Comparison of ENCODE assay signal across 8 cellular contexts in the genomic region with DNA sequence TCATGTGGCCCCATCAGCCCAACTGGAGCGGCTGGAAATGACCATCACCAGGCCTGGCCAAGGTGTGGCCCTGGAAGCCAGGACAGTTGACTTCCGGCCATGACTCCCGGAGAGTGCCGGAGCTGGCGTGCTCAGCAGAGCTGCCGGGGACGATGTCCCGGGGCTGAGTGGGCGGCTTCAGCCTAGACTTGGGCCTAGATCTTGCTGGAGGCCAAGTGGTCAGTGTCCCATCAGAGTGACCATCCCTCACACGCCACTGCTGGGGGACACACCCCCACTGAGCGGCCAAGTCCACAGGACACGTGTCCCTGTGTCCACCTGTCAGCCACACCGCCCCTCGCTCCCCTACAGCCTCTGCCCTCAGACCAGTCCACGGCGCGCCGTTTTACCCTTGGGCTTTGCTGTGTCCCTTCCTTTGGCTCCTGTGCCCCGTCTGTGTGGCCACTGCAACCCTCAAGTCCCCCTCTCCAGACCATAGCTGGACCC. TPM values are rescaled to one million over a fixed set of nuclear protein-coding genes. Genes with fewer than 3 reads are reported as not detected.
DNase-seq lines count a peak whose midpoint lies in the region; ATAC-seq and TF ChIP-seq lines count a peak whose summit lies in the region.

No MANE protein-coding gene starts in this region.

- CTCF ChIA-PET in Calu3 (lab: Charles Lee), result interaction anchor here (0.6 to 0.8 kb wide), 3 partner anchors 14 to 106 kb away, joined by 3 to 4 read pairs (median 3); no protein-coding TSS in a partner anchor

- WGBS in heart left ventricle, 4 donors, result 53 to 93% (median 67%) methylated on average over 10 to 19 of the region's 19 CpGs

- TF ChIP-seq CTCF in Calu3 (IDR thresholded peaks at IDR 0.05; ENCODE audit: unreplicated experiment) (no peak), heart left ventricle (IDR thresholded peaks at IDR 0.05) (no peak)

- peak overlapping the region; percentile 74 for H3K4me3 Mint-ChIP-seq in Calu3 (ENCODE audit: low read depth, unreplicated experiment)
- peak overlapping the region; percentile 29 for H3K4me3 Mint-ChIP-seq in activated naive CD8-positive, alpha-beta T cell treated with anti-CD3 and anti-CD28 coated beads for 36 hours

- TF ChIP-seq POLR2A in heart left ventricle (IDR thresholded peaks at IDR 0.05), result no peak

- no peaks in the 10 kb centered on the region for H3K9me3 Mint-ChIP-seq in Calu3 (ENCODE audit: low read depth, unreplicated experiment)
- no peaks in the 10 kb centered on the region for H3K9me3 Mint-ChIP-seq in activated naive CD8-positive, alpha-beta T cell treated with anti-CD3 and anti-CD28 coated beads for 36 hours

- intact Hi-C loops in Calu3 (cut with micrococcal nuclease; ENCODE audit: unreplicated experiment) (loop anchor here (10.0 kb wide), 1 partner anchor 354 kb away; no protein-coding TSS in a partner anchor), heart left ventricle (cut with DNase I) (loop anchor here in 6 of 10 donors (2.0 to 10.0 kb wide), 6 partner anchors 58 to 1714 kb away; partner anchors contain the start of genes PANK4 (in 3 of the 6) and C1orf174 (in 1 of the 6))

- no peak overlapping the region for H3K27ac Mint-ChIP-seq in Calu3 (ENCODE audit: unreplicated experiment)
- H3K27ac Mint-ChIP-seq in activated naive CD8-positive, alpha-beta T cell treated with anti-CD3 and anti-CD28 coated beads for 36 hours, result no peak overlapping the region

- ATAC-seq in heart left ventricle (peak in 2 of 4 donors; percentile 0 to 3), GM21381 (IDR thresholded peaks at IDR 0.05; ENCODE audit: unreplicated experiment) (no peak), HG02678 (IDR thresholded peaks at IDR 0.05; ENCODE audit: unreplicated experiment) (no peak)

- no peaks in the 10 kb centered on the region for H3K27me3 Mint-ChIP-seq in Calu3 (ENCODE audit: unreplicated experiment)
- H3K27me3 Mint-ChIP-seq in activated naive CD8-positive, alpha-beta T cell treated with anti-CD3 and anti-CD28 coated beads for 36 hours, result no peaks in the 10 kb centered on the region

- no peaks in the 10 kb centered on the region for H3K27me3 ChIP-seq in heart left ventricle

- peak overlapping the region; percentile 80 to 98 (median 94) for H3K27ac ChIP-seq in heart left ventricle

- DNase-seq in Calu3, result no peak
- DNase-seq in activated naive CD8-positive, alpha-beta T cell treated with anti-CD3 and anti-CD28 coated beads for 36 hours, result no peak
- DNase-seq in heart left ventricle, result peak in 1 of 5 donors; percentile 50
- no peak for DNase-seq in skeletal muscle cell (ENCODE audit: low read depth)
- no peak for DNase-seq in GF-D8 (lab: John Stamatoyannopoulos, UW)
- no peak for DNase-seq in NCI-H748 treated with DMSO at 0.1 percent for 48 hours (lab: John Stamatoyannopoulos, UW)

- H3K4me1 Mint-ChIP-seq in Calu3 (ENCODE audit: low read depth, unreplicated experiment), result no peaks in the 10 kb centered on the region
- peaks cover 16% of the 10 kb centered on the region for H3K4me1 Mint-ChIP-seq in activated naive CD8-positive, alpha-beta T cell treated with anti-CD3 and anti-CD28 coated beads for 36 hours

- H3K9me3 ChIP-seq in heart left ventricle, result no peaks in the 10 kb centered on the region

- peaks cover 0 to 11% (median 0%) of the 10 kb centered on the region in 9 donors for H3K36me3 ChIP-seq in heart left ventricle

- BruUV-seq in Calu3 (replicated peaks; lab: Mats Ljungman, UMichigan), result no TSS peak

- peaks cover 37% of the 10 kb centered on the region for H3K36me3 Mint-ChIP-seq in Calu3 (ENCODE audit: insufficient read depth, unreplicated experiment)
- peaks cover 2% of the 10 kb centered on the region for H3K36me3 Mint-ChIP-seq in activated naive CD8-positive, alpha-beta T cell treated with anti-CD3 and anti-CD28 coated beads for 36 hours

- H3K4me1 ChIP-seq in heart left ventricle, result peaks cover 6 to 57% (median 42%) of the 10 kb centered on the region in 12 donors

- peak overlapping the region; percentile 4 to 68 (median 60) for H3K4me3 ChIP-seq in heart left ventricle
- peak overlapping the region; percentile 50 for H3K4me3 ChIP-seq in skeletal muscle cell (ENCODE audit: low read depth, low read length)

RNA-seq across cellular contexts. Expression of gene FAAP20, which starts 4.0 kb away (rescaled TPM):
- 36.3 and 42.9 TPM in 2 replicates for total RNA-seq in Calu3 (2022)
- total RNA-seq in activated naive CD8-positive, alpha-beta T cell treated with anti-CD3 and anti-CD28 coated beads for 36 hours, result 10 to 100 TPM; 69.3 to 71.4 TPM
- 10 to 100 TPM; 20.9 to 50.8 (median 34.8) TPM for total RNA-seq in heart left ventricle
- polyA plus RNA-seq in heart left ventricle, result 10 to 100 TPM; 57.3 to 61.3 TPM

RNA-seq across cellular contexts. Expression of gene SKI, which starts 37.6 kb away (rescaled TPM):
- total RNA-seq in Calu3 (2022) (32.8 and 33.8 TPM in 2 replicates), heart left ventricle (10 to 100 TPM; 28.8 to 52.7 (median 41.3) TPM)
- 10 to 100 TPM; 25.4 to 27.3 TPM for total RNA-seq in activated naive CD8-positive, alpha-beta T cell treated with anti-CD3 and anti-CD28 coated beads for 36 hours
- polyA plus RNA-seq in heart left ventricle, result 10 to 100 TPM; 16.9 to 28.7 TPM
